ENCODE assay signal across 8 cellular contexts in genomic region chr18:31683968-31684278, GRCh38. TPM values are rescaled to one million over a fixed set of nuclear protein-coding genes. Genes with fewer than 3 reads are reported as not detected.
A peak's percentile ranks its signal among the peaks of the same experiment; 100 is the strongest.
DNase-seq lines count a peak whose midpoint lies in the region; ATAC-seq, FAIRE-seq and TF ChIP-seq lines count a peak whose summit lies in the region.

No MANE protein-coding gene starts in this region.

- no peaks in the 10 kb centered on the region for H4K20me1 ChIP-seq in OCI-LY1 (ENCODE audit: insufficient read depth, low read length)

- H3K36me3 Mint-ChIP-seq in Calu3 (ENCODE audit: insufficient read depth, unreplicated experiment) (peaks cover 27% of the 10 kb centered on the region), endodermal cell (ENCODE audit: low read depth) (no peaks in the 10 kb centered on the region)

- no peak for TF ChIP-seq CTCF in Calu3 (IDR thresholded peaks at IDR 0.05; ENCODE audit: unreplicated experiment)
- no peak for TF ChIP-seq CTCF in OCI-LY1 (IDR thresholded peaks at IDR 0.05; ENCODE audit: low read length)
- TF ChIP-seq CTCF in endodermal cell (conservative IDR thresholded peaks at IDR 0.05): no peak

- 0 to 1% methylated on average over 9 of the region's 9 CpGs for WGBS in endodermal cell (ENCODE audit: insufficient coverage in 1 of 2, insufficient read length in 1 of 2), 2 experiments
- WGBS in neuronal stem cell (ENCODE audit: extremely low coverage in 2 of 2, insufficient read length in 2 of 2, insufficient replicate concordance in 1 of 2), 2 donors: no CpG with 5 or more reads among the region's 9 CpGs

- H3K4me1 ChIP-seq in OCI-LY1 (ENCODE audit: insufficient read depth, low read length, severe bottlenecking): no peaks in the 10 kb centered on the region
- no peaks in the 10 kb centered on the region for H3K4me1 ChIP-seq in endodermal cell (ENCODE audit: control insufficient read depth, insufficient read depth, low read length)
- peaks cover 4 to 10% of the 10 kb centered on the region in 2 donors for H3K4me1 ChIP-seq in neuronal stem cell (ENCODE audit: control insufficient read depth in 2 of 2, insufficient read depth in 1 of 2, low read depth in 1 of 2, low read length in 2 of 2)

- no peak overlapping the region for H2BK12ac ChIP-seq in neuronal stem cell (ENCODE audit: low read length)

- CTCF ChIA-PET in Calu3 (lab: Charles Lee): no interaction called here

- BruUV-seq in Calu3 (replicated peaks; lab: Mats Ljungman, UMichigan): no TSS peak

- H3K9me2 ChIP-seq in OCI-LY1 (ENCODE audit: low read depth, low read length): no peaks in the 10 kb centered on the region

- H4K8ac ChIP-seq in neuronal stem cell (ENCODE audit: low read depth, low read length): no peak overlapping the region

- H3K9me3 ChIP-seq in OCI-LY1 (ENCODE audit: low read length): no peaks in the 10 kb centered on the region
- no peaks in the 10 kb centered on the region for H3K9me3 ChIP-seq in endodermal cell (ENCODE audit: control insufficient read depth, low read length)
- no peaks in the 10 kb centered on the region for H3K9me3 ChIP-seq in neuronal stem cell (replicated peaks in 1 of 2; ENCODE audit: control insufficient read depth in 2 of 2, insufficient read depth in 1 of 2, low read depth in 1 of 2, low read length in 2 of 2)

- no peak overlapping the region for H2BK120ac ChIP-seq in neuronal stem cell (ENCODE audit: low read depth, low read length)

- H3K9ac ChIP-seq in OCI-LY1 (ENCODE audit: low read length) (no peak overlapping the region), endodermal cell (ENCODE audit: extremely low read depth, low read length, poor library complexity, severe bottlenecking) (peak overlapping the region; percentile 54), neuronal stem cell (ENCODE audit: low read depth, low read length, poor library complexity) (peak overlapping the region; percentile 83)

- peak overlapping the region; percentile 99 for H3K4me3 Mint-ChIP-seq in Calu3 (ENCODE audit: low read depth, unreplicated experiment)
- peak overlapping the region; percentile 93 for H3K4me3 Mint-ChIP-seq in endodermal cell

- H3K36me3 ChIP-seq in OCI-LY1 (ENCODE audit: insufficient read depth, low read length) (no peaks in the 10 kb centered on the region), endodermal cell (ENCODE audit: control insufficient read depth, insufficient read depth, low read length) (no peaks in the 10 kb centered on the region), neuronal stem cell (replicated peaks in 1 of 2; ENCODE audit: control insufficient read depth in 2 of 2, insufficient read depth in 2 of 2, low read length in 2 of 2) (no peaks in the 10 kb centered on the region)

- DNase-seq in Calu3 (no peak), endodermal cell (no peak), neuronal stem cell (ENCODE audit: low spot score) (no peak), H54 (ENCODE audit: insufficient read length, low spot score) (no peak), NCI-H1436 (lab: John Stamatoyannopoulos, UW) (no peak), cortex of kidney (lab: John Stamatoyannopoulos, UW) (no peak)

- no peak overlapping the region for H2BK15ac ChIP-seq in neuronal stem cell (ENCODE audit: low read length)

- no peaks in the 10 kb centered on the region for H3K79me1 ChIP-seq in neuronal stem cell (ENCODE audit: low read depth, low read length)

- H3K9me3 Mint-ChIP-seq in Calu3 (ENCODE audit: low read depth, unreplicated experiment) (no peaks in the 10 kb centered on the region), endodermal cell (no peaks in the 10 kb centered on the region)

- intact Hi-C loops in Calu3 (cut with micrococcal nuclease; ENCODE audit: unreplicated experiment): no loop called here

- H3K4me3 ChIP-seq in OCI-LY1 (ENCODE audit: low read depth, low read length, poor library complexity, severe bottlenecking) (peak overlapping the region; percentile 14), endodermal cell (ENCODE audit: low read length) (peak overlapping the region; percentile 88), neuronal stem cell (ENCODE audit: low read length in 2 of 2) (peak overlapping the region; percentile 55 to 97)

- no peaks in the 10 kb centered on the region; the same call in 1 of the 2 replicates for H3K27me3 ChIP-seq in OCI-LY1 (ENCODE audit: insufficient read depth, low read length)
- no peaks in the 10 kb centered on the region for H3K27me3 ChIP-seq in endodermal cell (ENCODE audit: control insufficient read depth, insufficient read depth, low read length, poor library complexity, severe bottlenecking)
- H3K27me3 ChIP-seq in neuronal stem cell (ENCODE audit: control insufficient read depth in 3 of 3, insufficient read depth in 3 of 3, low read depth in 1 of 3, low read length in 3 of 3): no peaks in the 10 kb centered on the region

- no peak for FAIRE-seq in H54 (lab: Jason Lieb, UNC)

- H3K79me2 ChIP-seq in OCI-LY1 (ENCODE audit: insufficient read depth, low read length): no peaks in the 10 kb centered on the region

- no peak overlapping the region for H3K4ac ChIP-seq in neuronal stem cell (ENCODE audit: low read length)

- H3K27ac Mint-ChIP-seq in Calu3 (ENCODE audit: unreplicated experiment) (peak overlapping the region; percentile 84), endodermal cell (peak overlapping the region; percentile 92)

- no peak for TF ChIP-seq POLR2A in H54 (IDR thresholded peaks at IDR 0.05; ENCODE audit: low read depth, low read length)

- peaks cover 41% of the 10 kb centered on the region for H3K4me1 Mint-ChIP-seq in Calu3 (ENCODE audit: low read depth, unreplicated experiment)
- H3K4me1 Mint-ChIP-seq in endodermal cell: peaks cover 59% of the 10 kb centered on the region

- H3K27me3 Mint-ChIP-seq in Calu3 (ENCODE audit: unreplicated experiment) (no peaks in the 10 kb centered on the region), endodermal cell (ENCODE audit: insufficient read depth) (no peaks in the 10 kb centered on the region)

- H3K18ac ChIP-seq in neuronal stem cell (ENCODE audit: low read length): peak overlapping the region; percentile 76

- no peak for ATAC-seq in HG03196 (IDR thresholded peaks at IDR 0.05; ENCODE audit: unreplicated experiment)

- H3F3A ChIP-seq in OCI-LY1 (ENCODE audit: insufficient read depth, low read length): no peaks in the 10 kb centered on the region

- no peak overlapping the region for H2AFZ ChIP-seq in OCI-LY1 (ENCODE audit: low read length)
- peak overlapping the region; percentile 79 for H2AFZ ChIP-seq in neuronal stem cell (ENCODE audit: low read length)

- H3K27ac ChIP-seq in OCI-LY1 (ENCODE audit: low read depth, low read length, poor library complexity, severe bottlenecking): no peak overlapping the region
- H3K27ac ChIP-seq in endodermal cell (ENCODE audit: low read depth, low read length): peak overlapping the region; percentile 62
- peak overlapping the region; percentile 93 for H3K27ac ChIP-seq in neuronal stem cell (replicated peaks; ENCODE audit: low read length)

- H3K14ac ChIP-seq in neuronal stem cell (ENCODE audit: low read length): no peak overlapping the region

- H3K4me2 ChIP-seq in OCI-LY1 (ENCODE audit: low read length): peak overlapping the region; percentile 7; the same call in 1 of the 2 replicates
- peak overlapping the region; percentile 78 for H3K4me2 ChIP-seq in neuronal stem cell (ENCODE audit: insufficient read depth, low read length, poor library complexity, severe bottlenecking)

- H3K23ac ChIP-seq in neuronal stem cell (ENCODE audit: low read depth, low read length, poor library complexity): no peak overlapping the region

- no peak overlapping the region for H2AK5ac ChIP-seq in neuronal stem cell (ENCODE audit: low read depth, low read length)

- H4K91ac ChIP-seq in neuronal stem cell (ENCODE audit: low read depth, low read length, poor library complexity): no peak overlapping the region

- H2BK5ac ChIP-seq in neuronal stem cell (ENCODE audit: low read length): peak overlapping the region; percentile 56

RNA-seq across cellular contexts. Expression of gene B4GALT6, which starts 0.5 kb away (rescaled TPM):
- total RNA-seq in Calu3 (2022) (11.1 and 22.0 TPM in 2 replicates), endodermal cell (10 to 100 TPM; 47.7 to 48.4 TPM)
- 19.4 TPM for polyA plus RNA-seq in endodermal cell (2013, experiment 1 of 2)
- polyA plus RNA-seq in endodermal cell (2013, experiment 2 of 2): 15.0 TPM
- 16.2 TPM for polyA plus RNA-seq in neuronal stem cell (2013, experiment 1 of 2)
- 15.9 TPM for polyA plus RNA-seq in neuronal stem cell (2013, experiment 2 of 2)

Comparison
In these comparisons a context has a peak if more than half of its experiments do, and no peak if none do; other contexts are left out.
1. H3K4me3 ChIP-seq: peak in every context shown above with its lines; median percentile 88 in endodermal cell; 76 in neuronal stem cell; 14 in OCI-LY1.